In genomic region chr7:101391991-101392390, GRCh38 we compare ENCODE assay signal across 1 cellular context.
TF ChIP-seq lines count a peak whose summit lies in the region.

No MANE protein-coding gene starts in this region.

TF ChIP-seq in WTC11, 78 proteins besides CTCF, POLR2A, EP300 and RAD21 (continued from another document):
- TF ChIP-seq ZBTB43 (CRISPR knock-in tag; IDR thresholded peaks at IDR 0.05) (no peak), AFF4 (CRISPR knock-in tag; IDR thresholded peaks at IDR 0.05; ENCODE audit: borderline replicate concordance) (no peak), NFYB (CRISPR knock-in tag; conservative IDR thresholded peaks at IDR 0.05; ENCODE audit: low read depth) (no peak)
